ENCODE assay signal across 18 cellular contexts in the genomic region with DNA sequence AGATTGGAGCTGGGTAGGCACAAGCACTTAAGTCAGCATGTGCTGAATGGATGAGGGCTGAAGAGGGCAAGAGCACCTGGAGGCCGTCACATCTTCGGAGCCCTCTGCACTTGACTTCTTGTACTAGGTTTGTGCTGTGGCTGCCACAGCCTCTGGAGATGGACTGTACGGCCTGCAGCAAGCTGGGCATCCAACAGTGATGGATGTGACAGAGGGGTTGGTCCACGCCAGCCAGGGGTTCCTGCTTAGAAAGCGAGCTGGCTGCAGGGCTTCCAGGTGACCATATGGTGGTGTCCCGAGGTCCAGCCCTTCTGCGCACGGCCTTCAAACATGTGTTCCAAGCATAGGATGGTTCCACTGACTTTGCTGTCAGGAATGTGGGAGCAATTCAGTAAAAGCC.
"Had no signal": no experiment of that assay in that cellular context is flagged by ENCODE, and none has a peak within 500 bp of the region (broad histone marks: within the 10 kb centered on the region; RNA-seq: fewer than 3 reads in every experiment).

No MANE protein-coding gene starts in this region.

- H3K4me3 ChIP-seq: gastrocnemius medialis, SJSA1, skin epidermis, stomach, testis had no signal

- H3K4me1 ChIP-seq: gastrocnemius medialis, parathyroid adenoma, SJSA1, stomach, testis had no signal

- H3K9me3 ChIP-seq: gastrocnemius medialis, stomach, testis had no signal

- H3K27ac ChIP-seq: brain microvascular endothelial cell, gastrocnemius medialis, parathyroid adenoma, SJSA1, skin epidermis, stomach, testis, VCaP had no signal

- ATAC-seq: esophagus mucosa; gastrocnemius medialis; naive thymus-derived CD4-positive, alpha-beta T cell; T-helper 17 cell had no signal

- H3K27me3 ChIP-seq: brain microvascular endothelial cell, gastrocnemius medialis, SJSA1, testis had no signal

- H3K27ac Mint-ChIP-seq: naive thymus-derived CD4-positive, alpha-beta T cell; T-helper 17 cell had no signal

- DNase-seq: activated CD4-positive, alpha-beta T cell treated with anti-CD3 and anti-CD28 coated beads, Interleukin-2, amount 50 U/mL, for 4 hours; activated naive CD4-positive, alpha-beta T cell treated with anti-CD3 and anti-CD28 coated beads, Interleukin-2, amount 50 U/mL, for 16 hours; brain microvascular endothelial cell; effector CD4-positive, alpha-beta T cell; kidney glomerular epithelial cell; mesendoderm; naive thymus-derived CD4-positive, alpha-beta T cell; stimulated activated CD4-positive, alpha-beta T cell treated with anti-CD3 and anti-CD28 coated beads, Interleukin-15, amount 100 ng/mL, for 24 hours; stimulated activated CD4-positive, alpha-beta T cell treated with anti-CD3 and anti-CD28 coated beads, Interleukin-2, amount 100 ng/mL, for 48 hours; stomach; T-helper 17 cell; testis had no signal

- H3K4me3 Mint-ChIP-seq: naive thymus-derived CD4-positive, alpha-beta T cell; T-helper 17 cell had no signal

- H3K36me3 ChIP-seq: brain microvascular endothelial cell, gastrocnemius medialis, SJSA1, stomach had no signal
